ENCODE assay signal across 25 cellular contexts in genomic region chr3:99071096-99071495, GRCh38.
"Had no signal": no experiment of that assay in that cellular context is flagged by ENCODE, and none has a peak within 500 bp of the region (broad histone marks: within the 10 kb centered on the region; RNA-seq: fewer than 3 reads in every experiment).

No MANE protein-coding gene starts in this region.

- H3K4me1 ChIP-seq: esophagus muscularis mucosa, foreskin keratinocyte, gastroesophageal sphincter, left lung, right lobe of liver, testis, tibial artery had no signal

- H3K27me3 Mint-ChIP-seq: type B pancreatic cell had no signal

- H3K27ac Mint-ChIP-seq: natural killer cell; stimulated activated naive CD8-positive, alpha-beta T cell treated with anti-CD3 and anti-CD28 coated beads, Interleukin-15, amount 100 ng/mL, for 72 hours; type B pancreatic cell had no signal

- ATAC-seq: foreskin keratinocyte; gastroesophageal sphincter; left cardiac atrium; left lung; natural killer cell; right lobe of liver; stimulated activated naive CD8-positive, alpha-beta T cell treated with anti-CD3 and anti-CD28 coated beads, Interleukin-15, amount 100 ng/mL, for 72 hours had no signal

- H3K4me3 ChIP-seq: coronary artery, esophagus muscularis mucosa, gastroesophageal sphincter, left lung, ovary, right lobe of liver, smooth muscle cell, testis, tibial artery had no signal

- H3K4me2 ChIP-seq: smooth muscle cell had no signal

- H3K9me3 ChIP-seq: right lobe of liver, testis, tibial artery had no signal

- H3K4me3 Mint-ChIP-seq: natural killer cell; stimulated activated naive CD8-positive, alpha-beta T cell treated with anti-CD3 and anti-CD28 coated beads, Interleukin-15, amount 100 ng/mL, for 72 hours; type B pancreatic cell had no signal

- H3K9me3 Mint-ChIP-seq: type B pancreatic cell had no signal

- H3K4me1 Mint-ChIP-seq: natural killer cell; stimulated activated naive CD8-positive, alpha-beta T cell treated with anti-CD3 and anti-CD28 coated beads, Interleukin-15, amount 100 ng/mL, for 72 hours had no signal

- DNase-seq: dermis blood vessel endothelial cell; effector memory CD4-positive, alpha-beta T cell; foreskin keratinocyte; glutamatergic neuron; kidney; left cardiac atrium; left lung; mesendoderm; natural killer cell; occipital lobe; ovary; right lobe of liver; stimulated activated CD4-positive, alpha-beta T cell treated with anti-CD3 and anti-CD28 coated beads, Interleukin-12 subunit alpha, Interleukin-12 subunit beta, amount 100 ng/mL, for 4 hours; stimulated activated CD4-positive, alpha-beta T cell treated with anti-CD3 and anti-CD28 coated beads, Interleukin-1b, Interleukin-23, amount 100 ng/mL, for 48 hours; stimulated activated CD4-positive, alpha-beta T cell treated with anti-CD3 and anti-CD28 coated beads, Interleukin-4, amount 100 ng/mL, for 1 hour; stimulated activated CD8-positive, alpha-beta memory T cell treated with anti-CD3 and anti-CD28 coated beads, Interleukin-4, amount 100 ng/mL, for 48 hours; stimulated activated naive CD4-positive, alpha-beta T cell; stimulated activated naive CD8-positive, alpha-beta T cell treated with anti-CD3 and anti-CD28 coated beads, Interleukin-15, amount 100 ng/mL, for 72 hours; testis; tibial artery had no signal

- H3K27ac ChIP-seq: coronary artery, esophagus muscularis mucosa, foreskin keratinocyte, gastroesophageal sphincter, left lung, ovary, right lobe of liver, testis, tibial artery had no signal

- H3K36me3 ChIP-seq: esophagus muscularis mucosa, gastroesophageal sphincter, left lung, ovary, right lobe of liver, tibial artery had no signal

- H3K36me3 Mint-ChIP-seq: natural killer cell, type B pancreatic cell had no signal

- H3K27me3 ChIP-seq: esophagus muscularis mucosa, gastroesophageal sphincter, left lung, ovary, right lobe of liver, testis, tibial artery had no signal
